Comparison of ENCODE assay signal across 9 cellular contexts in genomic region chr1:160124709-160125478, GRCh38. TPM values are rescaled to one million over a fixed set of nuclear protein-coding genes. Genes with fewer than 3 reads are reported as not detected.
DNase-seq lines count a peak whose midpoint lies in the region; ATAC-seq, FAIRE-seq and TF ChIP-seq lines count a peak whose summit lies in the region.
"Had no signal": no experiment of that assay in that cellular context is flagged by ENCODE, and none has a peak within 500 bp of the region (broad histone marks: within the 10 kb centered on the region; RNA-seq: fewer than 3 reads in every experiment).

No MANE protein-coding gene starts in this region.

- H3K4me2 ChIP-seq in fibroblast of lung (ENCODE audit: extremely low read depth, insufficient read depth, low read length): peak overlapping the region; percentile 32

- no peak overlapping the region for H2AFZ ChIP-seq in fibroblast of lung (ENCODE audit: low read length)

- H3K36me3 ChIP-seq in fibroblast of lung (ENCODE audit: control insufficient read depth, insufficient read depth, low read length) (no peaks in the 10 kb centered on the region), rectal smooth muscle tissue (ENCODE audit: control insufficient read depth, insufficient read depth, low read length) (peaks cover 13% of the 10 kb centered on the region)
- no peaks in the 10 kb centered on the region for H3K36me3 ChIP-seq in CD8-positive, alpha-beta memory T cell (ENCODE audit: insufficient read depth, low read length)

- H3K4me3 Mint-ChIP-seq in CD8-positive, alpha-beta memory T cell: no peak overlapping the region
- H3K4me3 Mint-ChIP-seq in activated CD8-positive, alpha-beta T cell treated with anti-CD3 and anti-CD28 coated beads for 36 hours: no peak overlapping the region

- H3K79me2 ChIP-seq in fibroblast of lung (ENCODE audit: control insufficient read depth, insufficient read depth, low read length): no peaks in the 10 kb centered on the region

- H3K4me1 Mint-ChIP-seq in CD8-positive, alpha-beta memory T cell: no peaks in the 10 kb centered on the region
- H3K4me1 Mint-ChIP-seq in activated CD8-positive, alpha-beta T cell treated with anti-CD3 and anti-CD28 coated beads for 36 hours (ENCODE audit: low read depth): no peaks in the 10 kb centered on the region

- H4K20me1 ChIP-seq in fibroblast of lung (ENCODE audit: control insufficient read depth, extremely low read depth, insufficient read depth, low read length): no peaks in the 10 kb centered on the region

- DNase-seq in ELR (ENCODE audit: low read depth) (peak; percentile 89), RCC 7860 (ENCODE audit: low spot score) (peak; percentile 100), fibroblast of lung (ENCODE audit: low read depth in 2 of 2) (peak; percentile 86 to 98), ecto neural progenitor cell (ENCODE audit: low spot score) (no peak)
- no peak for DNase-seq in CD8-positive, alpha-beta memory T cell
- no peak for DNase-seq in activated CD8-positive, alpha-beta T cell treated with anti-CD3 and anti-CD28 coated beads for 36 hours
- DNase-seq: retina had no signal

- H3K9ac ChIP-seq in fibroblast of lung (ENCODE audit: insufficient read depth, low read length): no peak overlapping the region
- H3K9ac ChIP-seq in rectal smooth muscle tissue (ENCODE audit: low read length): no peak overlapping the region

- no peaks in the 10 kb centered on the region for H3K36me3 Mint-ChIP-seq in CD8-positive, alpha-beta memory T cell
- no peaks in the 10 kb centered on the region for H3K36me3 Mint-ChIP-seq in activated CD8-positive, alpha-beta T cell treated with anti-CD3 and anti-CD28 coated beads for 36 hours (ENCODE audit: low read depth)

- CTCF ChIA-PET in CD8-positive, alpha-beta memory T cell (lab: Charles Lee): interaction anchor here (1.3 kb wide), 1 partner anchor 39 kb away, joined by 3 read pairs; no protein-coding TSS in a partner anchor
- CTCF ChIA-PET in activated CD8-positive, alpha-beta T cell treated with anti-CD3 and anti-CD28 coated beads for 36 hours (lab: Charles Lee): interaction anchor here (1.7 kb wide), 1 partner anchor 39 kb away, joined by 5 read pairs; no protein-coding TSS in a partner anchor

- H3K27ac ChIP-seq in fibroblast of lung (ENCODE audit: insufficient read depth, low read length): no peak overlapping the region
- H3K27ac ChIP-seq in rectal smooth muscle tissue (ENCODE audit: low read depth, low read length): peak overlapping the region; percentile 3
- no peak overlapping the region for H3K27ac ChIP-seq in CD8-positive, alpha-beta memory T cell (ENCODE audit: low read depth, low read length)

- H3K4me1 ChIP-seq in fibroblast of lung (ENCODE audit: control insufficient read depth, extremely low read depth, insufficient read depth, low read length) (peaks cover 4% of the 10 kb centered on the region), rectal smooth muscle tissue (ENCODE audit: control insufficient read depth, insufficient read depth, low read length) (peaks cover 9% of the 10 kb centered on the region)
- no peaks in the 10 kb centered on the region for H3K4me1 ChIP-seq in CD8-positive, alpha-beta memory T cell (ENCODE audit: insufficient read depth, low read length)

- H3K4me3 ChIP-seq in fibroblast of lung (replicated peaks in 1 of 4; ENCODE audit: control extremely low read depth in 1 of 4, insufficient read depth in 1 of 4, low read depth in 3 of 4, low read length in 4 of 4): no peak overlapping the region
- no peak overlapping the region for H3K4me3 ChIP-seq in rectal smooth muscle tissue (ENCODE audit: low read length)
- H3K4me3 ChIP-seq in CD8-positive, alpha-beta memory T cell (ENCODE audit: low read length): no peak overlapping the region

- no peak for ATAC-seq in activated CD8-positive, alpha-beta T cell treated with anti-CD3 and anti-CD28 coated beads for 36 hours
- ATAC-seq in activated CD4-positive, CD25-positive, alpha-beta regulatory T cell treated with anti-CD3 and anti-CD28 coated beads, Interleukin-2, amount 50 U/mL, for 24 hours: no peak

- intact Hi-C loops in activated CD8-positive, alpha-beta T cell treated with anti-CD3 and anti-CD28 coated beads for 36 hours (cut with micrococcal nuclease): no loop called here

- H3K9me3 Mint-ChIP-seq in CD8-positive, alpha-beta memory T cell: no peaks in the 10 kb centered on the region
- H3K9me3 Mint-ChIP-seq in activated CD8-positive, alpha-beta T cell treated with anti-CD3 and anti-CD28 coated beads for 36 hours: no peaks in the 10 kb centered on the region

- no peak overlapping the region for H3K27ac Mint-ChIP-seq in CD8-positive, alpha-beta memory T cell
- no peak overlapping the region for H3K27ac Mint-ChIP-seq in activated CD8-positive, alpha-beta T cell treated with anti-CD3 and anti-CD28 coated beads for 36 hours

- TF ChIP-seq CTCF in fibroblast of lung (conservative IDR thresholded peaks at IDR 0.05 in 1 of 2, IDR thresholded peaks at IDR 0.05 in 1 of 2; ENCODE audit: low read depth in 1 of 2, low read length in 2 of 2): peak; percentile 17 to 52
- no peak for TF ChIP-seq CTCF in activated CD8-positive, alpha-beta T cell treated with anti-CD3 and anti-CD28 coated beads for 36 hours (IDR thresholded peaks at IDR 0.05)

- no peaks in the 10 kb centered on the region for H3K9me3 ChIP-seq in fibroblast of lung (ENCODE audit: control insufficient read depth, insufficient read depth, low read depth, low read length)
- H3K9me3 ChIP-seq in CD8-positive, alpha-beta memory T cell (ENCODE audit: low read length): no peaks in the 10 kb centered on the region

- H3K27me3 ChIP-seq in fibroblast of lung (ENCODE audit: control insufficient read depth, insufficient read depth, low read length): peaks cover 7% of the 10 kb centered on the region
- no peaks in the 10 kb centered on the region for H3K27me3 ChIP-seq in rectal smooth muscle tissue (ENCODE audit: control insufficient read depth, insufficient read depth, low read length)
- no peaks in the 10 kb centered on the region for H3K27me3 ChIP-seq in CD8-positive, alpha-beta memory T cell (ENCODE audit: insufficient read depth, low read length, poor library complexity, severe bottlenecking)

- POLR2A ChIA-PET in CD8-positive, alpha-beta memory T cell (lab: Charles Lee): no interaction called here
- POLR2A ChIA-PET in activated CD8-positive, alpha-beta T cell treated with anti-CD3 and anti-CD28 coated beads for 36 hours (lab: Charles Lee): no interaction called here

- peaks cover 2 to 13% of the 10 kb centered on the region in 2 donors for H3K27me3 Mint-ChIP-seq in CD8-positive, alpha-beta memory T cell
- no peaks in the 10 kb centered on the region for H3K27me3 Mint-ChIP-seq in activated CD8-positive, alpha-beta T cell treated with anti-CD3 and anti-CD28 coated beads for 36 hours

- peak; percentile 98 for FAIRE-seq in RCC 7860 (lab: Jason Lieb, UNC)

RNA-seq across cellular contexts. Expression of gene ATP1A2, which starts 9.3 kb away (rescaled TPM):
- 1.8 and 32.9 TPM in 2 replicates for total RNA-seq in fibroblast of lung
- polyA plus RNA-seq in fibroblast of lung: 0.01 and 0.44 TPM in 2 replicates
- 0.64 TPM in 1 of 2 replicates, not detected in the other for polyA plus RNA-seq in fibroblast of lung (2012)
- polyA minus RNA-seq in fibroblast of lung (ENCODE audit: low replicate concordance): 1.3 TPM in 1 of 2 replicates, not detected in the other
- not detected for total RNA-seq in CD8-positive, alpha-beta memory T cell
- polyA plus RNA-seq in CD8-positive, alpha-beta memory T cell: not detected
- total RNA-seq in activated CD8-positive, alpha-beta T cell treated with anti-CD3 and anti-CD28 coated beads for 36 hours: not detected

RNA-seq across cellular contexts. Expression of gene IGSF8, which starts 26.5 kb away (rescaled TPM):
- 24.4 and 27.7 TPM in 2 replicates for total RNA-seq in fibroblast of lung
- polyA plus RNA-seq in fibroblast of lung: 6.2 and 6.5 TPM in 2 replicates
- polyA plus RNA-seq in fibroblast of lung (2012): 10.9 and 11.3 TPM in 2 replicates
- 12.0 and 14.6 TPM in 2 replicates for polyA minus RNA-seq in fibroblast of lung (ENCODE audit: low replicate concordance)
- 10 to 100 TPM; 39.5 to 42.7 TPM for total RNA-seq in CD8-positive, alpha-beta memory T cell
- 59.2 TPM for polyA plus RNA-seq in CD8-positive, alpha-beta memory T cell
- 10 to 100 TPM; 48.0 to 49.5 TPM for total RNA-seq in activated CD8-positive, alpha-beta T cell treated with anti-CD3 and anti-CD28 coated beads for 36 hours

RNA-seq across cellular contexts. Expression of gene ATP1A4, which starts 26.5 kb away (rescaled TPM):
- 0.26 TPM in 1 of 2 replicates, not detected in the other for total RNA-seq in fibroblast of lung
- polyA plus RNA-seq in fibroblast of lung: not detected in 2 replicates
- not detected in 2 replicates for polyA plus RNA-seq in fibroblast of lung (2012)
- polyA minus RNA-seq in fibroblast of lung (ENCODE audit: low replicate concordance): not detected in 2 replicates
- not detected for total RNA-seq in CD8-positive, alpha-beta memory T cell
- polyA plus RNA-seq in CD8-positive, alpha-beta memory T cell: not detected
- total RNA-seq in activated CD8-positive, alpha-beta T cell treated with anti-CD3 and anti-CD28 coated beads for 36 hours: not detected

RNA-seq across cellular contexts. Expression of gene KCNJ9, which starts 43.6 kb away (rescaled TPM):
- under 0.01 TPM in 2 replicates for total RNA-seq in fibroblast of lung
- polyA plus RNA-seq in fibroblast of lung: not detected in 2 replicates
- not detected in 2 replicates for polyA plus RNA-seq in fibroblast of lung (2012)
- polyA minus RNA-seq in fibroblast of lung (ENCODE audit: low replicate concordance): not detected in 2 replicates
- total RNA-seq in CD8-positive, alpha-beta memory T cell: under 1 TPM in 1 of 2 experiments, not detected in 1; 0.04 TPM
- not detected for polyA plus RNA-seq in CD8-positive, alpha-beta memory T cell
- total RNA-seq in activated CD8-positive, alpha-beta T cell treated with anti-CD3 and anti-CD28 coated beads for 36 hours: not detected

RNA-seq across cellular contexts. Expression of gene KCNJ10, which starts 54.9 kb away (rescaled TPM):
- total RNA-seq in fibroblast of lung: not detected in 2 replicates
- not detected in 2 replicates for polyA plus RNA-seq in fibroblast of lung
- not detected in 2 replicates for polyA plus RNA-seq in fibroblast of lung (2012)
- not detected in 2 replicates for polyA minus RNA-seq in fibroblast of lung (ENCODE audit: low replicate concordance)
- under 1 TPM in 1 of 2 experiments, not detected in 1; 0.13 TPM for total RNA-seq in CD8-positive, alpha-beta memory T cell
- polyA plus RNA-seq in CD8-positive, alpha-beta memory T cell: not detected
- under 1 TPM; 0.14 to 0.29 TPM for total RNA-seq in activated CD8-positive, alpha-beta T cell treated with anti-CD3 and anti-CD28 coated beads for 36 hours

Comparison
In these comparisons a context has a peak if more than half of its experiments do, and no peak if none do; other contexts are left out.
1. DNase-seq: peak in ELR (single experiment), RCC 7860 (single experiment) and fibroblast of lung (2 of 2); none in CD8-positive, alpha-beta memory T cell (0 of 5), activated CD8-positive, alpha-beta T cell treated with anti-CD3 and anti-CD28 coated beads for 36 hours (single experiment) and ecto neural progenitor cell (single experiment).